Comparison of ENCODE assay signal across 18 cellular contexts in the genomic region with DNA sequence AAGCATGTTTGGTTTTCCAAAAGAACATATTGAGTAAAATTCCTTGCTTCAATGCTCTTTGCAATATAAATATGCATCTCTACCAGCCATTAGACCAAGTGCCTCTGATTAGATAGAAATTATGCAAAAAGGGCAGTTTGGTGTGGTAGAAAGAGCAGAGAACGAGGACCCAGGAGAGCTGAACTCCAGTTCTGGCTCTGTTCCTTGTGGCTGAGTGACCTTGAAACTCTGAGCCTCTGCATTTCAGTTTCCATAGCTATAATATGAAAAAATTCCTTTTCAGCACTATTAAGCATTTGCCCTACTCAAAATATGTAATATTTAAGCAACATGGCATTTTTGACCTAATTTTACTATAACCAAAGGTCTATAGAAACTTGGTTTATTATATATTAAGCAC. TPM values are rescaled to one million over a fixed set of nuclear protein-coding genes. Genes with fewer than 3 reads are reported as not detected.
DNase-seq lines count a peak whose midpoint lies in the region; TF ChIP-seq lines count a peak whose summit lies in the region.
"Had no signal": no experiment of that assay in that cellular context is flagged by ENCODE, and none has a peak within 500 bp of the region (broad histone marks: within the 10 kb centered on the region; RNA-seq: fewer than 3 reads in every experiment).

No MANE protein-coding gene starts in this region.

- TF ChIP-seq CTCF in HFFc6 (IDR thresholded peaks at IDR 0.05) (no peak), chondrocyte (IDR thresholded peaks at IDR 0.05) (no peak), Calu3 (IDR thresholded peaks at IDR 0.05; ENCODE audit: unreplicated experiment) (no peak), spleen (IDR thresholded peaks at IDR 0.05 in 8 of 11, conservative IDR thresholded peaks at IDR 0.05 in 3 of 11) (no peak), Caco-2 (IDR thresholded peaks at IDR 0.05; ENCODE audit: insufficient read depth in 1 of 2, low read depth in 1 of 2, low read length in 1 of 2, severe bottlenecking in 1 of 2, unreplicated experiment in 1 of 2) (no peak)

- no peak overlapping the region for H3K27ac ChIP-seq in spleen
- H3K27ac ChIP-seq: BLaER1 treated with 17β-estradiol and CSF1 and Interleukin-3, amounts not matched to agents 10 nM and 100 nM had no signal

- H3K4me1 Mint-ChIP-seq in HFFc6 (ENCODE audit: low read depth) = peaks cover 66% of the 10 kb centered on the region
- peaks cover 46% of the 10 kb centered on the region for H3K4me1 Mint-ChIP-seq in chondrocyte (ENCODE audit: low read depth)
- H3K4me1 Mint-ChIP-seq in Calu3 (ENCODE audit: low read depth, unreplicated experiment) = no peaks in the 10 kb centered on the region
- H3K4me1 Mint-ChIP-seq in Caco-2 (ENCODE audit: low read depth, unreplicated experiment) = no peaks in the 10 kb centered on the region
- H3K4me1 Mint-ChIP-seq: IgD-negative memory B cell had no signal

- H3K27me3 ChIP-seq in spleen (replicated peaks in 1 of 7) (peaks cover 0 to 1% (median 0%) of the 10 kb centered on the region in 7 donors), Caco-2 (replicated peaks; ENCODE audit: control insufficient read depth, insufficient read depth, low read length) (no peaks in the 10 kb centered on the region; the same call in 1 of the 2 replicates)
- H3K27me3 ChIP-seq: BLaER1 treated with 17β-estradiol and CSF1 and Interleukin-3, amounts not matched to agents 10 nM and 100 nM had no signal

- no peak for TF ChIP-seq POLR2A in spleen (IDR thresholded peaks at IDR 0.05)

- POLR2A ChIA-PET in Caco-2 (lab: Charles Lee) = no interaction called here

- H3K27me3 Mint-ChIP-seq in HFFc6 (ENCODE audit: insufficient read depth) = peaks cover 70% of the 10 kb centered on the region
- H3K27me3 Mint-ChIP-seq in chondrocyte (ENCODE audit: low read depth) = no peaks in the 10 kb centered on the region
- no peaks in the 10 kb centered on the region for H3K27me3 Mint-ChIP-seq in Calu3 (ENCODE audit: unreplicated experiment)
- no peaks in the 10 kb centered on the region for H3K27me3 Mint-ChIP-seq in Caco-2 (ENCODE audit: insufficient read depth, unreplicated experiment)

- H3K9me3 Mint-ChIP-seq in HFFc6 = peaks cover 39% of the 10 kb centered on the region
- H3K9me3 Mint-ChIP-seq in chondrocyte (ENCODE audit: low read depth) = no peaks in the 10 kb centered on the region
- H3K9me3 Mint-ChIP-seq in Calu3 (ENCODE audit: low read depth, unreplicated experiment) = no peaks in the 10 kb centered on the region
- no peaks in the 10 kb centered on the region for H3K9me3 Mint-ChIP-seq in Caco-2 (ENCODE audit: unreplicated experiment)
- H3K9me3 Mint-ChIP-seq: CD4-positive, alpha-beta memory T cell; IgD-negative memory B cell had no signal

- no TSS peak for BruUV-seq in Calu3 (replicated peaks; lab: Mats Ljungman, UMichigan)
- BruUV-seq in Caco-2 (replicated peaks; lab: Mats Ljungman, UMichigan) = no TSS peak

- H3K36me3 Mint-ChIP-seq in HFFc6 (ENCODE audit: low read depth) = peaks cover 49% of the 10 kb centered on the region
- peaks cover 42% of the 10 kb centered on the region for H3K36me3 Mint-ChIP-seq in chondrocyte (ENCODE audit: low read depth)
- no peaks in the 10 kb centered on the region for H3K36me3 Mint-ChIP-seq in Calu3 (ENCODE audit: insufficient read depth, unreplicated experiment)
- no peaks in the 10 kb centered on the region for H3K36me3 Mint-ChIP-seq in Caco-2 (ENCODE audit: insufficient read depth, unreplicated experiment)
- H3K36me3 Mint-ChIP-seq: CD4-positive, alpha-beta memory T cell had no signal

- peak overlapping the region; percentile 64 for H3K27ac Mint-ChIP-seq in HFFc6
- peak overlapping the region; percentile 76 for H3K27ac Mint-ChIP-seq in chondrocyte (ENCODE audit: unreplicated experiment)
- no peak overlapping the region for H3K27ac Mint-ChIP-seq in Calu3 (ENCODE audit: unreplicated experiment)
- H3K27ac Mint-ChIP-seq in Caco-2 (ENCODE audit: unreplicated experiment) = no peak overlapping the region
- H3K27ac Mint-ChIP-seq: CD4-positive, alpha-beta memory T cell; IgD-negative memory B cell had no signal

- no peak for DNase-seq in HFFc6
- no peak for DNase-seq in chondrocyte (ENCODE audit: low spot score)
- DNase-seq in iris pigment epithelial cell (ENCODE audit: low read depth) = peak; percentile 13
- DNase-seq in Calu3 = no peak
- no peak for DNase-seq in spleen
- no peak for DNase-seq in T-helper 2 cell
- DNase-seq in Caco-2 = no peak
- DNase-seq: ACHN; CD4-positive, alpha-beta memory T cell; NCI-H1694 treated with DMSO at 0.1 percent for 48 hours; NCI-H2081 treated with DMSO at 0.1 percent for 48 hours; NCI-H2171 treated with DMSO at 0.1 percent for 48 hours; NCI-H526; OCI-M1 had no signal

- H3K9me3 ChIP-seq in spleen (no peaks in the 10 kb centered on the region), Caco-2 (no peaks in the 10 kb centered on the region)
- H3K9me3 ChIP-seq: BLaER1 treated with 17β-estradiol and CSF1 and Interleukin-3, amounts not matched to agents 10 nM and 100 nM; HAP-1 had no signal

- intact Hi-C loops in Calu3 (cut with micrococcal nuclease; ENCODE audit: unreplicated experiment) (no loop called here), spleen (cut with DNase I; ENCODE audit: low total_unique reads) (no loop called here), Caco-2 (cut with micrococcal nuclease; ENCODE audit: unreplicated experiment) (no loop called here)

- no peak overlapping the region for H3K4me3 ChIP-seq in spleen
- H3K4me3 ChIP-seq in Caco-2 (ENCODE audit: low read depth, low read length) = no peak overlapping the region
- H3K4me3 ChIP-seq: BLaER1 treated with 17β-estradiol and CSF1 and Interleukin-3, amounts not matched to agents 10 nM and 100 nM; HAP-1 had no signal

- 54 to 88% (median 71%) methylated on average over 1 of the region's 1 CpG for WGBS in spleen, 5 donors

- H3K4me3 Mint-ChIP-seq in HFFc6 = peak overlapping the region; percentile 52; the same call in 1 of the 2 replicates
- H3K4me3 Mint-ChIP-seq in chondrocyte (ENCODE audit: unreplicated experiment) = no peak overlapping the region
- no peak overlapping the region for H3K4me3 Mint-ChIP-seq in Calu3 (ENCODE audit: low read depth, unreplicated experiment)
- no peak overlapping the region for H3K4me3 Mint-ChIP-seq in Caco-2 (ENCODE audit: unreplicated experiment)
- H3K4me3 Mint-ChIP-seq: CD4-positive, alpha-beta memory T cell; IgD-negative memory B cell had no signal

- H3K4me1 ChIP-seq in spleen (no peaks in the 10 kb centered on the region), Caco-2 (no peaks in the 10 kb centered on the region)
- H3K4me1 ChIP-seq: BLaER1 treated with 17β-estradiol and CSF1 and Interleukin-3, amounts not matched to agents 10 nM and 100 nM; HAP-1 had no signal

- CTCF ChIA-PET in Calu3 (lab: Charles Lee) (no interaction called here), Caco-2 (lab: Charles Lee) (no interaction called here)

- H3K36me3 ChIP-seq in spleen (peaks cover 0 to 20% (median 0%) of the 10 kb centered on the region in 6 donors), Caco-2 (ENCODE audit: control insufficient read depth, insufficient read depth, low read length) (no peaks in the 10 kb centered on the region)
- H3K36me3 ChIP-seq: BLaER1 treated with 17β-estradiol and CSF1 and Interleukin-3, amounts not matched to agents 10 nM and 100 nM; HAP-1 had no signal

RNA-seq across cellular contexts. Expression of a gene that starts 36.5 kb away (rescaled TPM):
- 1,000 to 10,000 TPM; 3,728 to 6,317 (median 3,918) TPM for total RNA-seq in HFFc6 (2021; fragmentation: NEBNext Ultra II Directional; extraction: Animal tissue kit (Norgen Biotek cat#: 25700))
- total RNA-seq in chondrocyte (11,901 to 12,433 TPM (median 12,302 TPM) in 3 replicates), Calu3 (2022) (not detected in 2 replicates), spleen (100 to 1,000 TPM in 6 of 7 donors, 10 to 100 TPM in 1; 72.8 to 228 (median 166) TPM), Caco-2 (2022) (2.6 and 6.7 TPM in 2 replicates)
- polyA plus RNA-seq in spleen = 10 to 100 TPM; 39.7 to 73.0 (median 48.3) TPM
- total RNA-seq: CD4-positive, alpha-beta memory T cell; MCF 10A had no signal
- polyA plus RNA-seq: CD4-positive, alpha-beta memory T cell; IgD-negative memory B cell had no signal

Comparison
In these comparisons a context has a peak if more than half of its experiments do, and no peak if none do; other contexts are left out.
1. H3K27ac Mint-ChIP-seq: peak in HFFc6 (single experiment) and chondrocyte (single experiment); none in Calu3 (single experiment) and Caco-2 (single experiment).